8 cellular contexts compared by ENCODE assay signal in genomic region chr11:62730076-62730475, GRCh38. TPM values are rescaled to one million over a fixed set of nuclear protein-coding genes. Genes with fewer than 3 reads are reported as not detected.
DNase-seq lines count a peak whose midpoint lies in the region; TF ChIP-seq lines count a peak whose summit lies in the region.
"Not testable (repeated sequence)": the region's sequence is repeated elsewhere in the genome, so short reads cannot be mapped to it uniquely, and the experiment has no call there.
"Had no signal": no experiment of that assay in that cellular context is flagged by ENCODE, and none has a peak within 500 bp of the region (broad histone marks: within the 10 kb centered on the region; RNA-seq: fewer than 3 reads in every experiment).

No MANE protein-coding gene starts in this region.

- not testable (repeated sequence) for H3K27me3 Mint-ChIP-seq in activated CD4-positive, alpha-beta memory T cell treated with anti-CD3 and anti-CD28 coated beads for 36 hours; chondrocyte (ENCODE audit: low read depth)
- H3K27me3 Mint-ChIP-seq in immature natural killer cell (ENCODE audit: low read depth in 3 of 3) = peaks cover 13 to 19% (median 15%) of the 10 kb centered on the region in 3 donors

- H3K27me3 ChIP-seq in AG04450 (ENCODE audit: control insufficient read depth, insufficient read depth, low read length); rectal smooth muscle tissue (ENCODE audit: control insufficient read depth, insufficient read depth, low read length): not testable (repeated sequence)

- peaks cover 29% of the 10 kb centered on the region for H3K4me1 Mint-ChIP-seq in activated CD4-positive, alpha-beta memory T cell treated with anti-CD3 and anti-CD28 coated beads for 36 hours (ENCODE audit: low read depth)
- H3K4me1 Mint-ChIP-seq in chondrocyte (ENCODE audit: low read depth) (peaks cover 34% of the 10 kb centered on the region), immature natural killer cell (peaks cover 37 to 46% of the 10 kb centered on the region in 2 donors)

- CTCF ChIA-PET in AG04450 (lab: Charles Lee) = interaction anchor here (0.6 to 1.5 kb wide), 2 partner anchors 24 to 336 kb away, joined by 3 to 8 read pairs; partner anchors contain the start of gene ZBTB3
- CTCF ChIA-PET in activated CD4-positive, alpha-beta memory T cell treated with anti-CD3 and anti-CD28 coated beads for 36 hours (lab: Charles Lee) = interaction anchor here (1.6 to 5.7 kb wide), 3 partner anchors 31 to 336 kb away, joined by 4 to 28 read pairs (median 6); partner anchors contain the start of gene POLR2G

- H3K4me3 ChIP-seq in AG04450 (ENCODE audit: low read depth, low read length) = peak overlapping the region; percentile 99
- H3K4me3 ChIP-seq in Jurkat, Clone E6-1 (ENCODE audit: low read length) = peak overlapping the region; percentile 78
- H3K4me3 ChIP-seq in rectal smooth muscle tissue (ENCODE audit: low read length) = peak overlapping the region; percentile 48

- TF ChIP-seq CTCF in AG04450 (IDR thresholded peaks at IDR 0.05; ENCODE audit: low read depth, low read length); chondrocyte (IDR thresholded peaks at IDR 0.05): not testable (repeated sequence)

- H3K9ac ChIP-seq in rectal smooth muscle tissue (ENCODE audit: low read length) = not testable (repeated sequence)

- H3K27ac ChIP-seq in AG04450 (ENCODE audit: low read depth, low read length); rectal smooth muscle tissue (ENCODE audit: low read depth, low read length): not testable (repeated sequence)

- peak overlapping the region; percentile 99 for H3K4me3 Mint-ChIP-seq in activated CD4-positive, alpha-beta memory T cell treated with anti-CD3 and anti-CD28 coated beads for 36 hours
- H3K4me3 Mint-ChIP-seq in chondrocyte (ENCODE audit: unreplicated experiment) (peak overlapping the region; percentile 96), immature natural killer cell (peak overlapping the region; percentile 58 to 98 (median 95))

- not testable (repeated sequence) for H3K36me3 ChIP-seq in rectal smooth muscle tissue (ENCODE audit: control insufficient read depth, insufficient read depth, low read length)

- not testable (repeated sequence) for DNase-seq in AG04450 (ENCODE audit: low read depth, low spot score); Jurkat, Clone E6-1 (ENCODE audit: low read depth, low spot score); activated CD4-positive, alpha-beta memory T cell treated with anti-CD3 and anti-CD28 coated beads for 36 hours; chondrocyte (ENCODE audit: low spot score); immature natural killer cell

- POLR2A ChIA-PET in AG04450 (lab: Yijun Ruan, JAX) = interaction anchor here (0.6 to 3.7 kb wide), 5 partner anchors 24 to 110 kb away, joined by 4 to 41 read pairs (median 7); partner anchors contain the start of genes LBHD1, LRRN4CL, UQCC3 and WDR74
- POLR2A ChIA-PET in activated CD4-positive, alpha-beta memory T cell treated with anti-CD3 and anti-CD28 coated beads for 36 hours (lab: Charles Lee) = interaction anchor here (0.6 to 4.1 kb wide), 6 partner anchors 18 to 111 kb away, joined by 3 to 39 read pairs (median 9); partner anchors contain the start of gene ZBTB3

- not testable (repeated sequence) for H3K9me3 ChIP-seq in AG04450 (ENCODE audit: control insufficient read depth, insufficient read depth, low read length)

- H3K4me1 ChIP-seq in rectal smooth muscle tissue (ENCODE audit: control insufficient read depth, insufficient read depth, low read length) = peaks cover 17% of the 10 kb centered on the region

- intact Hi-C loops in activated CD4-positive, alpha-beta memory T cell treated with anti-CD3 and anti-CD28 coated beads for 36 hours (cut with micrococcal nuclease) = not testable (repeated sequence)

- not testable (repeated sequence) for H3K9me3 Mint-ChIP-seq in activated CD4-positive, alpha-beta memory T cell treated with anti-CD3 and anti-CD28 coated beads for 36 hours; chondrocyte (ENCODE audit: low read depth); immature natural killer cell

- not testable (repeated sequence) for H3K27ac Mint-ChIP-seq in activated CD4-positive, alpha-beta memory T cell treated with anti-CD3 and anti-CD28 coated beads for 36 hours
- H3K27ac Mint-ChIP-seq in chondrocyte (ENCODE audit: unreplicated experiment) = peak overlapping the region; percentile 45
- peak overlapping the region in 4 of 6 donors; percentile 21 to 57 (median 41) for H3K27ac Mint-ChIP-seq in immature natural killer cell

- H3K36me3 Mint-ChIP-seq in activated CD4-positive, alpha-beta memory T cell treated with anti-CD3 and anti-CD28 coated beads for 36 hours = peaks cover 36% of the 10 kb centered on the region
- H3K36me3 Mint-ChIP-seq in chondrocyte (ENCODE audit: low read depth); immature natural killer cell: not testable (repeated sequence)

RNA-seq across cellular contexts. Expression of gene TTC9C, which starts 1.8 kb away (rescaled TPM):
- polyA plus RNA-seq in AG04450 (2011; rRNA removed) (32.2 and 32.5 TPM in 2 replicates), immature natural killer cell (10 to 100 TPM; 11.2 to 19.0 (median 14.5) TPM)
- polyA minus RNA-seq in AG04450 (2011; rRNA and poly(A)+ RNA removed) = 24.8 and 25.5 TPM in 2 replicates
- polyA plus RNA-seq in Jurkat, Clone E6-1 (2012; ENCODE audit: insufficient read depth, insufficient read length) = 56.3 TPM
- 10 to 100 TPM; 37.6 to 43.0 TPM for total RNA-seq in activated CD4-positive, alpha-beta memory T cell treated with anti-CD3 and anti-CD28 coated beads for 36 hours
- 33.0 to 36.8 TPM (median 36.7 TPM) in 3 replicates for total RNA-seq in chondrocyte

RNA-seq across cellular contexts. Expression of gene HNRNPUL2, which starts 2.8 kb away (rescaled TPM):
- 26.6 and 28.2 TPM in 2 replicates for polyA plus RNA-seq in AG04450 (2011; rRNA removed)
- 20.5 and 21.6 TPM in 2 replicates for polyA minus RNA-seq in AG04450 (2011; rRNA and poly(A)+ RNA removed)
- 43.2 TPM for polyA plus RNA-seq in Jurkat, Clone E6-1 (2012; ENCODE audit: insufficient read depth, insufficient read length)
- 10 to 100 TPM; 56.0 to 62.3 TPM for total RNA-seq in activated CD4-positive, alpha-beta memory T cell treated with anti-CD3 and anti-CD28 coated beads for 36 hours
- total RNA-seq in chondrocyte = 43.6 to 53.8 TPM (median 45.6 TPM) in 3 replicates
- 1 to 10 TPM in 2 of 3 donors, under 1 TPM in 1; 0.97 to 4.8 (median 1.1) TPM for polyA plus RNA-seq in immature natural killer cell

RNA-seq across cellular contexts. Expression of gene GNG3, which starts 22.6 kb away (rescaled TPM):
- polyA plus RNA-seq in AG04450 (2011; rRNA removed) (0.11 TPM in 1 of 2 replicates, not detected in the other), immature natural killer cell (not detected)
- not detected in 2 replicates for polyA minus RNA-seq in AG04450 (2011; rRNA and poly(A)+ RNA removed)
- not detected for polyA plus RNA-seq in Jurkat, Clone E6-1 (2012; ENCODE audit: insufficient read depth, insufficient read length)
- not detected for total RNA-seq in activated CD4-positive, alpha-beta memory T cell treated with anti-CD3 and anti-CD28 coated beads for 36 hours
- total RNA-seq in chondrocyte = not detected in 3 replicates
- total RNA-seq: dermis blood vessel endothelial cell, myocyte had no signal

RNA-seq across cellular contexts. Expression of gene BSCL2, which starts 22.9 kb away (rescaled TPM):
- polyA plus RNA-seq in AG04450 (2011; rRNA removed) (42.8 and 63.7 TPM in 2 replicates), immature natural killer cell (10 to 100 TPM; 52.5 to 54.1 (median 53.6) TPM)
- 59.3 and 81.9 TPM in 2 replicates for polyA minus RNA-seq in AG04450 (2011; rRNA and poly(A)+ RNA removed)
- 62.5 TPM for polyA plus RNA-seq in Jurkat, Clone E6-1 (2012; ENCODE audit: insufficient read depth, insufficient read length)
- 10 to 100 TPM; 18.0 to 20.4 TPM for total RNA-seq in activated CD4-positive, alpha-beta memory T cell treated with anti-CD3 and anti-CD28 coated beads for 36 hours
- 36.6 to 76.0 TPM (median 43.2 TPM) in 3 replicates for total RNA-seq in chondrocyte

RNA-seq across cellular contexts. Expression of gene ZBTB3, which starts 23.9 kb away (rescaled TPM):
- 3.2 and 3.7 TPM in 2 replicates for polyA plus RNA-seq in AG04450 (2011; rRNA removed)
- 9.9 and 11.7 TPM in 2 replicates for polyA minus RNA-seq in AG04450 (2011; rRNA and poly(A)+ RNA removed)
- 3.2 TPM for polyA plus RNA-seq in Jurkat, Clone E6-1 (2012; ENCODE audit: insufficient read depth, insufficient read length)
- 1 to 10 TPM; 8.4 to 9.7 TPM for total RNA-seq in activated CD4-positive, alpha-beta memory T cell treated with anti-CD3 and anti-CD28 coated beads for 36 hours
- 10.2 to 13.0 TPM (median 11.3 TPM) in 3 replicates for total RNA-seq in chondrocyte
- 10 to 100 TPM in 1 of 3 donors, 1 to 10 TPM in 2; 4.1 to 14.2 (median 5.5) TPM for polyA plus RNA-seq in immature natural killer cell

Comparison
In these comparisons a context has a peak if more than half of its experiments do, and no peak if none do; other contexts are left out.
1. H3K4me3 ChIP-seq: peak in every context shown above with its lines; median percentile 99 in AG04450; 78 in Jurkat, Clone E6-1; 48 in rectal smooth muscle tissue.